In genomic region chr1:169590932-169591331, GRCh38 we compare ENCODE assay signal across 22 cellular contexts. TPM values are rescaled to one million over a fixed set of nuclear protein-coding genes. Genes with fewer than 3 reads are reported as not detected.
DNase-seq lines count a peak whose midpoint lies in the region; ATAC-seq, FAIRE-seq and TF ChIP-seq lines count a peak whose summit lies in the region.
"Had no signal": no experiment of that assay in that cellular context is flagged by ENCODE, and none has a peak within 500 bp of the region (broad histone marks: within the 10 kb centered on the region; RNA-seq: fewer than 3 reads in every experiment).

No MANE protein-coding gene starts in this region.

- H3K4me3 Mint-ChIP-seq in activated naive CD4-positive, alpha-beta T cell treated with anti-CD3 and anti-CD28 coated beads, Interleukin-2, amount 50 U/mL, for 24 hours = no peak overlapping the region
- no peak overlapping the region for H3K4me3 Mint-ChIP-seq in activated naive CD4-positive, alpha-beta T cell treated with anti-CD3 and anti-CD28 coated beads for 36 hours
- H3K4me3 Mint-ChIP-seq in Calu3 (ENCODE audit: low read depth, unreplicated experiment) (no peak overlapping the region), T-cell (no peak overlapping the region)
- no peak overlapping the region for H3K4me3 Mint-ChIP-seq in stimulated activated effector memory CD8-positive, alpha-beta T cell treated with anti-CD3 and anti-CD28 coated beads, Interleukin-12 subunit alpha, Interleukin-12 subunit beta, amount 100 ng/mL, for 72 hours
- H3K4me3 Mint-ChIP-seq: B cell, CD14-positive monocyte, GM23338 had no signal

- no peaks in the 10 kb centered on the region for H3K9me1 ChIP-seq in K562 (ENCODE audit: control insufficient read depth, insufficient read depth, low read length)

- peaks cover 93% of the 10 kb centered on the region for H3K4me1 Mint-ChIP-seq in activated naive CD4-positive, alpha-beta T cell treated with anti-CD3 and anti-CD28 coated beads, Interleukin-2, amount 50 U/mL, for 24 hours
- peaks cover 88% of the 10 kb centered on the region for H3K4me1 Mint-ChIP-seq in activated naive CD4-positive, alpha-beta T cell treated with anti-CD3 and anti-CD28 coated beads for 36 hours (ENCODE audit: low read depth)
- H3K4me1 Mint-ChIP-seq in Calu3 (ENCODE audit: low read depth, unreplicated experiment) (peaks cover 28% of the 10 kb centered on the region), T-cell (peaks cover 19 to 43% (median 35%) of the 10 kb centered on the region in 3 donors)
- peaks cover 43% of the 10 kb centered on the region for H3K4me1 Mint-ChIP-seq in stimulated activated effector memory CD8-positive, alpha-beta T cell treated with anti-CD3 and anti-CD28 coated beads, Interleukin-12 subunit alpha, Interleukin-12 subunit beta, amount 100 ng/mL, for 72 hours

- no peak overlapping the region for H3K4me2 ChIP-seq in HCT116 (ENCODE audit: low read length)
- no peak overlapping the region for H3K4me2 ChIP-seq in K562 (ENCODE audit: insufficient read depth, low read length)
- H3K4me2 ChIP-seq: A549, GM23338 had no signal

- in situ Hi-C loops in K562 (cut with MboI) = no loop called here

- CTCF ChIA-PET in activated naive CD4-positive, alpha-beta T cell treated with anti-CD3 and anti-CD28 coated beads for 36 hours (lab: Charles Lee) = interaction anchor here (3.1 kb wide), 1 partner anchor 121 kb away, joined by 8 read pairs; no protein-coding TSS in a partner anchor
- CTCF ChIA-PET in Calu3 (lab: Charles Lee) (no interaction called here), HCT116 (lab: Charles Lee) (no interaction called here), K562 (lab: Yijun Ruan, JAX; ENCODE audit: low intra/inter-chr PET ratio) (no interaction called here), T-cell (lab: Charles Lee) (no interaction called here)

- WGBS in K562 (ENCODE audit: insufficient coverage, low coverage, missing lambda C conversion rate) = 0% methylated on average over 5 of the region's 5 CpGs

- H3K79me2 ChIP-seq in HCT116 (ENCODE audit: insufficient read depth, low read length) (no peaks in the 10 kb centered on the region), K562 (ENCODE audit: control insufficient read depth, insufficient read depth, low read length) (no peaks in the 10 kb centered on the region)

- no peak overlapping the region for H3K9ac ChIP-seq in HCT116 (ENCODE audit: low read length)
- no peak overlapping the region for H3K9ac ChIP-seq in K562 (ENCODE audit: insufficient read depth in 1 of 2, low read depth in 2 of 2, low read length in 2 of 2)

- POLR2A ChIA-PET in HCT116 (lab: Charles Lee) = no interaction called here
- POLR2A ChIA-PET in K562 (lab: Yijun Ruan, JAX) = no interaction called here
- POLR2A ChIA-PET in T-cell (lab: Charles Lee) = no interaction called here

- no peaks in the 10 kb centered on the region for H3K36me3 ChIP-seq in HCT116 (ENCODE audit: control insufficient read depth in 1 of 2, insufficient read depth in 2 of 2, low read length in 2 of 2)
- no peaks in the 10 kb centered on the region for H3K36me3 ChIP-seq in K562 (ENCODE audit: control insufficient read depth, insufficient read depth, low read length)
- H3K36me3 ChIP-seq: SJCRH30 had no signal

- H4K20me1 ChIP-seq in HCT116 (ENCODE audit: insufficient read depth) (no peaks in the 10 kb centered on the region), K562 (replicated peaks; ENCODE audit: control insufficient read depth, insufficient read depth, low read length) (0 out of 2 replicates have a peak, but pooled peaks cover 2% of the 10 kb centered on the region)

- no peaks in the 10 kb centered on the region for H3K9me2 ChIP-seq in HCT116 (ENCODE audit: insufficient read depth)

- ATAC-seq in HCT116 (no peak), K562 (no peak), T-cell (replicated peaks in 1 of 4) (no peak), HG02970 (IDR thresholded peaks at IDR 0.05; ENCODE audit: low FRiP score, unreplicated experiment) (no peak)
- no peak for ATAC-seq in stimulated activated effector memory CD8-positive, alpha-beta T cell treated with anti-CD3 and anti-CD28 coated beads, Interleukin-12 subunit alpha, Interleukin-12 subunit beta, amount 100 ng/mL, for 72 hours
- ATAC-seq: A549, GM12878, GM23338 had no signal

- H3K4me3 ChIP-seq in HCT116 (replicated peaks in 1 of 2; ENCODE audit: low read depth in 1 of 2, low read length in 2 of 2) = no peak overlapping the region
- H3K4me3 ChIP-seq in K562 = no peak overlapping the region
- H3K4me3 ChIP-seq: A549, GM12878, GM23338, SJCRH30 had no signal

- H3K27ac ChIP-seq in HCT116 (ENCODE audit: low read depth, low read length) = no peak overlapping the region
- no peak overlapping the region for H3K27ac ChIP-seq in K562 (ENCODE audit: extremely low read depth, low read depth, low read length)
- H3K27ac ChIP-seq: A549, SJCRH30 had no signal

- H2AFZ ChIP-seq in HCT116 (ENCODE audit: low read depth, low read length, poor library complexity, severe bottlenecking) (no peak overlapping the region), K562 (ENCODE audit: low read depth, low read length) (no peak overlapping the region)
- H2AFZ ChIP-seq: GM23338 had no signal

- H3K9me3 Mint-ChIP-seq in activated naive CD4-positive, alpha-beta T cell treated with anti-CD3 and anti-CD28 coated beads, Interleukin-2, amount 50 U/mL, for 24 hours = no peaks in the 10 kb centered on the region
- H3K9me3 Mint-ChIP-seq in activated naive CD4-positive, alpha-beta T cell treated with anti-CD3 and anti-CD28 coated beads for 36 hours = no peaks in the 10 kb centered on the region
- H3K9me3 Mint-ChIP-seq in Calu3 (ENCODE audit: low read depth, unreplicated experiment) = no peaks in the 10 kb centered on the region
- no peaks in the 10 kb centered on the region for H3K9me3 Mint-ChIP-seq in stimulated activated effector memory CD8-positive, alpha-beta T cell treated with anti-CD3 and anti-CD28 coated beads, Interleukin-12 subunit alpha, Interleukin-12 subunit beta, amount 100 ng/mL, for 72 hours
- H3K9me3 Mint-ChIP-seq in T-cell = no peaks in the 10 kb centered on the region
- H3K9me3 Mint-ChIP-seq: CD14-positive monocyte, GM23338 had no signal

- no peak for FAIRE-seq in K562 (lab: Jason Lieb, UNC)
- FAIRE-seq: A549, GM12878, HTR-8/SVneo had no signal

- BruUV-seq in Calu3 (replicated peaks; lab: Mats Ljungman, UMichigan) (no TSS peak), HCT116 (replicated peaks; lab: Mats Ljungman, UMichigan) (no TSS peak), K562 (replicated peaks; lab: Mats Ljungman, UMichigan) (no TSS peak)

- peak overlapping the region; percentile 1 for H3K27ac Mint-ChIP-seq in activated naive CD4-positive, alpha-beta T cell treated with anti-CD3 and anti-CD28 coated beads, Interleukin-2, amount 50 U/mL, for 24 hours
- H3K27ac Mint-ChIP-seq in activated naive CD4-positive, alpha-beta T cell treated with anti-CD3 and anti-CD28 coated beads for 36 hours = no peak overlapping the region
- H3K27ac Mint-ChIP-seq in Calu3 (ENCODE audit: unreplicated experiment) (no peak overlapping the region), T-cell (no peak overlapping the region)
- no peak overlapping the region for H3K27ac Mint-ChIP-seq in stimulated activated effector memory CD8-positive, alpha-beta T cell treated with anti-CD3 and anti-CD28 coated beads, Interleukin-12 subunit alpha, Interleukin-12 subunit beta, amount 100 ng/mL, for 72 hours
- H3K27ac Mint-ChIP-seq: B cell, CD14-positive monocyte, GM23338 had no signal

- no peaks in the 10 kb centered on the region for H3K9me3 ChIP-seq in HCT116 (ENCODE audit: control insufficient read depth in 1 of 2, insufficient read depth in 1 of 2, low read depth in 1 of 2, low read length in 2 of 2)
- no peaks in the 10 kb centered on the region for H3K9me3 ChIP-seq in K562 (replicated peaks; ENCODE audit: control insufficient read depth, insufficient read depth, low read depth, low read length)
- H3K9me3 ChIP-seq: A549, SJCRH30 had no signal

- H3K36me3 Mint-ChIP-seq in activated naive CD4-positive, alpha-beta T cell treated with anti-CD3 and anti-CD28 coated beads, Interleukin-2, amount 50 U/mL, for 24 hours = peaks cover 7% of the 10 kb centered on the region
- no peaks in the 10 kb centered on the region for H3K36me3 Mint-ChIP-seq in activated naive CD4-positive, alpha-beta T cell treated with anti-CD3 and anti-CD28 coated beads for 36 hours (ENCODE audit: low read depth)
- peaks cover 8% of the 10 kb centered on the region for H3K36me3 Mint-ChIP-seq in Calu3 (ENCODE audit: insufficient read depth, unreplicated experiment)
- no peaks in the 10 kb centered on the region for H3K36me3 Mint-ChIP-seq in stimulated activated effector memory CD8-positive, alpha-beta T cell treated with anti-CD3 and anti-CD28 coated beads, Interleukin-12 subunit alpha, Interleukin-12 subunit beta, amount 100 ng/mL, for 72 hours
- H3K36me3 Mint-ChIP-seq in T-cell = no peaks in the 10 kb centered on the region

- RAD21 ChIA-PET in HCT116 (lab: Charles Lee; ENCODE audit: low non-redundant PET in 1 of 2, low total read pairs in 2 of 2, uncharacterized antibody in 2 of 2, unreplicated experiment in 2 of 2) = no interaction called here

- H3K27me3 Mint-ChIP-seq in activated naive CD4-positive, alpha-beta T cell treated with anti-CD3 and anti-CD28 coated beads, Interleukin-2, amount 50 U/mL, for 24 hours = no peaks in the 10 kb centered on the region
- H3K27me3 Mint-ChIP-seq in activated naive CD4-positive, alpha-beta T cell treated with anti-CD3 and anti-CD28 coated beads for 36 hours (ENCODE audit: low read depth) = no peaks in the 10 kb centered on the region
- H3K27me3 Mint-ChIP-seq in Calu3 (ENCODE audit: unreplicated experiment) = no peaks in the 10 kb centered on the region
- H3K27me3 Mint-ChIP-seq in T-cell = peaks cover 0 to 6% of the 10 kb centered on the region in 2 donors

- TF ChIP-seq CTCF in Calu3 (IDR thresholded peaks at IDR 0.05; ENCODE audit: unreplicated experiment) = no peak
- no peak for TF ChIP-seq CTCF in HCT116 (IDR thresholded peaks at IDR 0.05 in 2 of 3, conservative IDR thresholded peaks at IDR 0.05 in 1 of 3; ENCODE audit: borderline replicate concordance in 1 of 3, insufficient read depth in 1 of 3, low read depth in 2 of 3, low read length in 2 of 3)
- no peak for TF ChIP-seq CTCF in K562 (IDR thresholded peaks at IDR 0.05 in 2 of 3, conservative IDR thresholded peaks at IDR 0.05 in 1 of 3; ENCODE audit: insufficient read depth in 2 of 3, low read depth in 1 of 3, low read length in 3 of 3)

- no peak for TF ChIP-seq EP300 in K562 (IDR thresholded peaks at IDR 0.05; ENCODE audit: low read length)

- H3K27me3 ChIP-seq in HCT116 (ENCODE audit: insufficient read depth, low read length) = peaks cover 10% of the 10 kb centered on the region
- H3K27me3 ChIP-seq in K562 (ENCODE audit: control insufficient read depth in 2 of 2, insufficient read depth in 2 of 2, low read length in 2 of 2) = peaks cover 3 to 9% of the 10 kb centered on the region in 2 experiments; a peak in 1 of 5 replicates

- intact Hi-C loops in activated naive CD4-positive, alpha-beta T cell treated with anti-CD3 and anti-CD28 coated beads for 36 hours (cut with micrococcal nuclease) = loop anchor here (5.0 kb wide), 1 partner anchor 1721 kb away; the partner anchor contains the start of gene FMO4
- intact Hi-C loops in Calu3 (cut with micrococcal nuclease; ENCODE audit: unreplicated experiment) = no loop called here
- intact Hi-C loops in HCT116 (cut with micrococcal nuclease) = no loop called here
- intact Hi-C loops in K562 (cut with micrococcal nuclease) = no loop called here

- TF ChIP-seq POLR2A in HCT116 (IDR thresholded peaks at IDR 0.05; ENCODE audit: borderline replicate concordance, extremely low read depth, insufficient read depth, insufficient read length) (no peak), K562 (conservative IDR thresholded peaks at IDR 0.05) (no peak)

- TF ChIP-seq RAD21 in HCT116 (IDR thresholded peaks at IDR 0.05; ENCODE audit: low read depth) (no peak), K562 (CRISPR knock-in tag; conservative IDR thresholded peaks at IDR 0.05 in 1 of 2, IDR thresholded peaks at IDR 0.05 in 1 of 2) (no peak)

- DNase-seq in activated naive CD4-positive, alpha-beta T cell treated with anti-CD3 and anti-CD28 coated beads for 36 hours = no peak
- peak; percentile 29 for DNase-seq in Calu3
- DNase-seq in HCT116 (ENCODE audit: low read depth, low spot score) = no peak
- DNase-seq in K562 (ENCODE audit: extremely low read depth in 1 of 4, low spot score in 3 of 4) = peak in 1 of 4 experiments; percentile 16
- DNase-seq in stimulated activated effector memory CD8-positive, alpha-beta T cell treated with anti-CD3 and anti-CD28 coated beads, Interleukin-12 subunit alpha, Interleukin-12 subunit beta, amount 100 ng/mL, for 72 hours (ENCODE audit: low spot score in 2 of 2) = no peak
- DNase-seq in T-cell = no peak
- DNase-seq: DMS79, HCEC 1CT, NCI-H1436, NCI-H1930, NCI-H69, SJCRH30 had no signal

- H3K4me1 ChIP-seq in HCT116 (ENCODE audit: control insufficient read depth in 1 of 2, insufficient read depth in 2 of 2, low read length in 2 of 2) (peaks cover 2 to 10% of the 10 kb centered on the region in 2 experiments; a peak in 3 of 4 replicates), K562 (replicated peaks in 1 of 2; ENCODE audit: control insufficient read depth in 2 of 2, insufficient read depth in 2 of 2, low read length in 2 of 2) (peaks cover 0 to 4% of the 10 kb centered on the region in 2 experiments; a peak in 1 of 5 replicates)
- H3K4me1 ChIP-seq: A549, SJCRH30 had no signal

RNA-seq across cellular contexts. Expression of gene F5, which starts 4.7 kb away (rescaled TPM):
- 10 to 100 TPM; 58.6 to 59.1 TPM for total RNA-seq in activated naive CD4-positive, alpha-beta T cell treated with anti-CD3 and anti-CD28 coated beads for 36 hours
- total RNA-seq in Calu3 (2022) (8.1 and 16.2 TPM in 2 replicates), HCT116 (2021; ENCODE audit: unreplicated experiment) (0.37 TPM), K562 (2014; rRNA removed) (not detected in 2 replicates), K562 (2014; rRNA removed; fragmentation: Illumina TruSeq; extraction: Trizol) (not detected in 2 replicates), K562 (2015; rRNA removed; fragmentation: Illumina TruSeq; extraction: Trizol) (not detected in 2 replicates), K562 (2021) (0.07 and 0.13 TPM in 2 replicates), T-cell (1 to 10 TPM; 4.2 to 9.7 (median 8.5) TPM)
- 0.05 and 0.07 TPM in 2 replicates for polyA plus RNA-seq in HCT116 (2012)
- not detected in 2 replicates for total RNA-seq in K562 (2011; cell fraction: chromatin; rRNA removed; ENCODE audit: low replicate concordance)
- not detected in 2 replicates for total RNA-seq in K562 (2011; cell fraction: nucleolus; rRNA removed)
- not detected in 2 replicates for total RNA-seq in K562 (2011; cell fraction: nucleoplasm; rRNA removed)
- polyA plus RNA-seq in K562 (2011; rRNA removed) (not detected in 2 replicates), K562 (2014; fragmentation: Illumina TruSeq; extraction: Trizol) (not detected in 2 replicates), K562 (2014; fragmentation: Nextera tagmentation; extraction: Ambion mirVana) (not detected), K562 (2014; rRNA removed) (0.03 TPM in 1 of 2 replicates, not detected in the other)
- not detected in 2 replicates for polyA plus RNA-seq in K562 (2011; cell fraction: cytosol; rRNA removed)
- polyA plus RNA-seq in K562 (2011; cell fraction: nucleus; rRNA removed) = not detected in 2 replicates
- not detected in 2 replicates for polyA plus RNA-seq in K562 (2012)
- polyA minus RNA-seq in K562 (2011; rRNA and poly(A)+ RNA removed) = not detected in 2 replicates
- polyA minus RNA-seq in K562 (2011; cell fraction: cytosol; rRNA and poly(A)+ RNA removed) = 0.27 TPM in 1 of 2 replicates, not detected in the other
- not detected in 2 replicates for polyA minus RNA-seq in K562 (2011; cell fraction: nucleus; rRNA and poly(A)+ RNA removed)
- total RNA-seq: GM23338, M059J, NCI-H460, SJCRH30 had no signal

RNA-seq across cellular contexts. Expression of gene SELP, which starts 39.0 kb away (rescaled TPM):
- total RNA-seq in activated naive CD4-positive, alpha-beta T cell treated with anti-CD3 and anti-CD28 coated beads for 36 hours = 1 to 10 TPM; 2.4 to 2.6 TPM
- total RNA-seq in Calu3 (2022) (0.47 TPM in 1 of 2 replicates, not detected in the other), HCT116 (2021; ENCODE audit: unreplicated experiment) (not detected), K562 (2014; rRNA removed) (not detected in 2 replicates), K562 (2014; rRNA removed; fragmentation: Illumina TruSeq; extraction: Trizol) (not detected in 2 replicates), K562 (2015; rRNA removed; fragmentation: Illumina TruSeq; extraction: Trizol) (not detected in 2 replicates), K562 (2021) (not detected in 2 replicates), T-cell (1 to 10 TPM; 1.3 to 3.4 (median 1.9) TPM)
- polyA plus RNA-seq in HCT116 (2012) = not detected in 2 replicates
- not detected in 2 replicates for total RNA-seq in K562 (2011; cell fraction: chromatin; rRNA removed; ENCODE audit: low replicate concordance)
- total RNA-seq in K562 (2011; cell fraction: nucleolus; rRNA removed) = not detected in 2 replicates
- total RNA-seq in K562 (2011; cell fraction: nucleoplasm; rRNA removed) = not detected in 2 replicates
- polyA plus RNA-seq in K562 (2011; rRNA removed) (not detected in 2 replicates), K562 (2014; fragmentation: Illumina TruSeq; extraction: Trizol) (not detected in 2 replicates), K562 (2014; fragmentation: Nextera tagmentation; extraction: Ambion mirVana) (not detected), K562 (2014; rRNA removed) (not detected in 2 replicates)
- not detected in 2 replicates for polyA plus RNA-seq in K562 (2011; cell fraction: cytosol; rRNA removed)
- not detected in 2 replicates for polyA plus RNA-seq in K562 (2011; cell fraction: nucleus; rRNA removed)
- polyA plus RNA-seq in K562 (2012) = not detected in 2 replicates
- polyA minus RNA-seq in K562 (2011; rRNA and poly(A)+ RNA removed) = not detected in 2 replicates
- polyA minus RNA-seq in K562 (2011; cell fraction: cytosol; rRNA and poly(A)+ RNA removed) = not detected in 2 replicates
- not detected in 2 replicates for polyA minus RNA-seq in K562 (2011; cell fraction: nucleus; rRNA and poly(A)+ RNA removed)
- total RNA-seq: GM23338, M059J, NCI-H460, SJCRH30 had no signal
- polyA plus RNA-seq: A549, GM23338 had no signal
